Comparison of ENCODE assay signal across 1 cellular context in genomic region chr15:31302778-31303433, GRCh38.
TF ChIP-seq lines count a peak whose summit lies in the region.

No MANE protein-coding gene starts in this region.

TF ChIP-seq in H1, 55 proteins besides CTCF, POLR2A, EP300 and RAD21:
- no peak for TF ChIP-seq YY1 (IDR thresholded peaks at IDR 0.05; ENCODE audit: low read depth, low read length)
- no peak for TF ChIP-seq TAF7 (optimal IDR thresholded peaks at IDR 0.05; ENCODE audit: borderline replicate concordance, low read depth, low read length)
- TF ChIP-seq SIN3A (conservative IDR thresholded peaks at IDR 0.05 in 1 of 2, IDR thresholded peaks at IDR 0.05 in 1 of 2; ENCODE audit: low read depth in 1 of 2, low read length in 2 of 2) = no peak
- TF ChIP-seq CHD2 (IDR thresholded peaks at IDR 0.05; ENCODE audit: low read length) = no peak
- no peak for TF ChIP-seq JUND (IDR thresholded peaks at IDR 0.05; ENCODE audit: low read length)
- TF ChIP-seq CEBPB (IDR thresholded peaks at IDR 0.05; ENCODE audit: low read depth, low read length) = no peak
- TF ChIP-seq EZH2 (IDR thresholded peaks at IDR 0.05; ENCODE audit: low read depth, low read length, severe bottlenecking) = no peak
- TF ChIP-seq BACH1 (IDR thresholded peaks at IDR 0.05; ENCODE audit: low read length) = no peak
- TF ChIP-seq FOSL1 (IDR thresholded peaks at IDR 0.05; ENCODE audit: insufficient read depth, low read depth, low read length) = no peak
- TF ChIP-seq ATF2 (IDR thresholded peaks at IDR 0.05; ENCODE audit: low read length) = no peak
- no peak for TF ChIP-seq HDAC2 (IDR thresholded peaks at IDR 0.05; ENCODE audit: borderline replicate concordance in 1 of 2, low read depth in 2 of 2, low read length in 2 of 2)
- TF ChIP-seq SIRT6 (IDR thresholded peaks at IDR 0.05; ENCODE audit: low read length) = no peak
- no peak for TF ChIP-seq CHD7 (IDR thresholded peaks at IDR 0.05; ENCODE audit: insufficient replicate concordance, low read length)
- no peak for TF ChIP-seq CBX5 (IDR thresholded peaks at IDR 0.05; ENCODE audit: low read depth, low read length)
TF ChIP-seq in H1: peak in this region for 0.
